In genomic region chr5:33713087-33713486, GRCh38 we compare ENCODE assay signal across 20 cellular contexts.
A peak's percentile ranks its signal among the peaks of the same experiment; 100 is the strongest.
DNase-seq lines count a peak whose midpoint lies in the region; ATAC-seq, FAIRE-seq and TF ChIP-seq lines count a peak whose summit lies in the region.
"Had no signal": no experiment of that assay in that cellular context is flagged by ENCODE, and none has a peak within 500 bp of the region (broad histone marks: within the 10 kb centered on the region; RNA-seq: fewer than 3 reads in every experiment).

No MANE protein-coding gene starts in this region.

- H3K36me3 Mint-ChIP-seq in natural killer cell, result no peaks in the 10 kb centered on the region

- H3K9me3 Mint-ChIP-seq in natural killer cell, result peaks cover 5 to 6% of the 10 kb centered on the region in 2 donors

- H3K27ac Mint-ChIP-seq in natural killer cell, result no peak overlapping the region
- H3K27ac Mint-ChIP-seq: activated CD8-positive, alpha-beta T cell treated with anti-CD3 and anti-CD28 coated beads, Interleukin-2, amount 10 ng/mL, durations not matched to agents 7 days and 5 days had no signal

- no peak for DNase-seq in GM12892 (ENCODE audit: insufficient read length)
- DNase-seq in OCI-M1 (lab: John Stamatoyannopoulos, UW), result peak; percentile 54
- no peak for DNase-seq in right lobe of liver
- no peak for DNase-seq in natural killer cell
- DNase-seq in putamen (ENCODE audit: low spot score), result no peak
- DNase-seq in stimulated activated naive CD4-positive, alpha-beta T cell (lab: John Stamatoyannopoulos, UW), result no peak
- DNase-seq in mucosa of descending colon, result no peak
- DNase-seq: activated CD8-positive, alpha-beta T cell treated with anti-CD3 and anti-CD28 coated beads, Interleukin-2, amount 10 ng/mL, durations not matched to agents 7 days and 5 days; activated gamma-delta T cell; body of pancreas; effector CD4-positive, alpha-beta T cell; foreskin keratinocyte; midbrain; NCI-H187 treated with DMSO at 0.1 percent for 48 hours; NCI-H69; posterior cingulate gyrus; SHP77; T-helper 9 cell had no signal

- no peak overlapping the region for H3K4me3 ChIP-seq in right lobe of liver
- no peak overlapping the region for H3K4me3 ChIP-seq in mucosa of descending colon
- H3K4me3 ChIP-seq: body of pancreas, tibial nerve had no signal

- peak; percentile 64 for FAIRE-seq in GM12892 (lab: Jason Lieb, UNC)

- H3K9me3 ChIP-seq in right lobe of liver (peaks cover 0 to 4% (median 0%) of the 10 kb centered on the region in 4 donors), mucosa of descending colon (no peaks in the 10 kb centered on the region)
- H3K9me3 ChIP-seq: body of pancreas had no signal

- 27% methylated on average over 1 of the region's 1 CpG for WGBS in right lobe of liver (ENCODE audit: insufficient coverage, low coverage, low lambda C conversion rate, missing lambda C conversion rate)

- H3K36me3 ChIP-seq in right lobe of liver, result no peaks in the 10 kb centered on the region
- no peaks in the 10 kb centered on the region for H3K36me3 ChIP-seq in mucosa of descending colon (ENCODE audit: low read depth)
- H3K36me3 ChIP-seq: tibial nerve had no signal

- no peaks in the 10 kb centered on the region for H3K4me1 Mint-ChIP-seq in natural killer cell

- H3K27me3 ChIP-seq in right lobe of liver, result no peaks in the 10 kb centered on the region
- H3K27me3 ChIP-seq: body of pancreas, foreskin keratinocyte, tibial nerve had no signal

- intact Hi-C loops in right lobe of liver (cut with DNase I) (no loop called here), natural killer cell (cut with micrococcal nuclease) (no loop called here), mucosa of descending colon (cut with DNase I, micrococcal nuclease) (no loop called here)

- ATAC-seq in HG03066 (IDR thresholded peaks at IDR 0.05; ENCODE audit: low read depth, unreplicated experiment) (peak; percentile 76), right lobe of liver (peak; percentile 64 to 90 (median 78)), natural killer cell (no peak), mucosa of descending colon (no peak)
- ATAC-seq: activated CD8-positive, alpha-beta T cell treated with anti-CD3 and anti-CD28 coated beads, Interleukin-2, amount 10 ng/mL, durations not matched to agents 7 days and 5 days; body of pancreas; foreskin keratinocyte had no signal

- no peak overlapping the region for H3K4me3 Mint-ChIP-seq in natural killer cell
- H3K4me3 Mint-ChIP-seq: activated CD8-positive, alpha-beta T cell treated with anti-CD3 and anti-CD28 coated beads, Interleukin-2, amount 10 ng/mL, durations not matched to agents 7 days and 5 days had no signal

- TF ChIP-seq POLR2A in GM12892 (IDR thresholded peaks at IDR 0.05; ENCODE audit: low read depth, low read length), result no peak
- no peak for TF ChIP-seq POLR2A in right lobe of liver (IDR thresholded peaks at IDR 0.05)

- TF ChIP-seq CTCF in right lobe of liver (IDR thresholded peaks at IDR 0.05) (no peak), natural killer cell (IDR thresholded peaks at IDR 0.05) (no peak), mucosa of descending colon (IDR thresholded peaks at IDR 0.05) (no peak)

- H3K27ac ChIP-seq in right lobe of liver, result no peak overlapping the region
- H3K27ac ChIP-seq: body of pancreas, foreskin keratinocyte had no signal

- H3K27me3 Mint-ChIP-seq in natural killer cell (ENCODE audit: low read depth in 2 of 2), result no peaks in the 10 kb centered on the region

- peaks cover 0 to 15% (median 0%) of the 10 kb centered on the region in 4 donors for H3K4me1 ChIP-seq in right lobe of liver
- H3K4me1 ChIP-seq in mucosa of descending colon (ENCODE audit: low read depth), result no peaks in the 10 kb centered on the region
- H3K4me1 ChIP-seq: body of pancreas, foreskin keratinocyte had no signal

Comparison
In these comparisons a context has a peak if more than half of its experiments do, and no peak if none do; other contexts are left out.
1. ATAC-seq: peak in HG03066 (single experiment) and right lobe of liver (4 of 4); none in natural killer cell (0 of 3) and mucosa of descending colon (single experiment).